Comparison of ENCODE assay signal across 1 cellular context in the genomic region with DNA sequence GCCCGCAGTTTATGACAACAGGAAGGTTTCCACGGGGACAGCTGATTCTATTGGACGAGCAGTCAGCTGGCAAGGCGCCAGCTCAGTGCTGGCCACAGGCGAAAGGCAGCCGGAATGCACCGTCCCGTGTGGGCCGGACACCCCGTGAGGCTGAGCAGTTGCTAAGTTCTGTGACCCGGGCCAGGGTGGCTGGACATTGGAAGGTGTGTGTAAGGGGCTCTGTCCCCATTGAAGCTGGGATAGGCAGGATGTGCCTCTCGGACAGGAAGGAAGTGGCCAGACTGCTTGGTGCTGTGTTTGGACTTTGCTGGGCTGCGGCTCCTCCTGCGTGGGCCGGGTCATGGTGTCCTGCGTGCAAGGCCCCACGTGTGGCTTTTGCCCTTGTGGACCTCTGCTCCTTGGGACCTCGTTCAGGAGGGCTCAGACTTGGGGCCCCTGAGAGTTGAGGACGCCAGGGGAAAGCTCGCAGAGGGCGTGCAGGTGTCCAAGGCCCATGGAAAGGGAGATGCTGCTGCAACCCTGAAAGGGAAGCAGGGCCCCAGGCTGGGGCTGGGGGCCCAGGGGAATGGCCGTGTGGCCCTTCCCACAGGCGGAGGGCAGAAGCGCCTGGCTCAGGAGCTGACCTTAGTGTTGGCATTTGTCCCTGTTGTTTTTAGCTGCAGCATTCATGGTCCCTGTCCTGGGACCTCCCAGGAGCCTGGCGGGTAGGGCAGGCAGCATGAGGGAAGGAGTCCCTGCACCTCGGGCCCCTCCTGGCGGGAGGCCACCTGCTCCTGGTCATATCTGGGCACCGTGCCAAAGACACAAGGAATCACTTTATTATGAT.
TF ChIP-seq lines count a peak whose summit lies in the region.

No MANE protein-coding gene starts in this region.

TF ChIP-seq in HepG2, 621 proteins besides CTCF, POLR2A, EP300 and RAD21 (continues in another document):
- TF ChIP-seq ZNF331 (CRISPR knock-in tag; IDR thresholded peaks at IDR 0.05) (no peak; the same call in 1 of the 2 replicates), YEATS4 (CRISPR knock-in tag; IDR thresholded peaks at IDR 0.05; ENCODE audit: borderline replicate concordance) (peak; percentile 48; the same call in 1 of the 2 replicates), RARA (CRISPR knock-in tag; IDR thresholded peaks at IDR 0.05) (peak; percentile 11; the same call in 1 of the 2 replicates), ZMYM3 (CRISPR knock-in tag; IDR thresholded peaks at IDR 0.05) (no peak), RFXAP (CRISPR knock-in tag; IDR thresholded peaks at IDR 0.05; ENCODE audit: borderline replicate concordance) (0 out of 2 replicates have a peak, but pooled peaks have one; percentile 16), MYC (CRISPR knock-in tag; IDR thresholded peaks at IDR 0.05; ENCODE audit: borderline replicate concordance) (peak; percentile 72; the same call in 1 of the 2 replicates), BHLHE40 (IDR thresholded peaks at IDR 0.05; ENCODE audit: low read length) (0 out of 2 replicates have a peak, but pooled peaks have one; percentile 16), SNAI1 (CRISPR knock-in tag; IDR thresholded peaks at IDR 0.05; ENCODE audit: borderline replicate concordance) (0 out of 2 replicates have a peak, but pooled peaks have one; percentile 23), ZNF776 (CRISPR knock-in tag; IDR thresholded peaks at IDR 0.05) (peak; percentile 51; the same call in 1 of the 2 replicates), ZNF713 (CRISPR knock-in tag; IDR thresholded peaks at IDR 0.05) (0 out of 2 replicates have a peak, but pooled peaks have one; percentile 72), ZNF501 (CRISPR knock-in tag; IDR thresholded peaks at IDR 0.05) (0 out of 2 replicates have a peak, but pooled peaks have one; percentile 11), ZNF883 (CRISPR knock-in tag; IDR thresholded peaks at IDR 0.05; ENCODE audit: not compliant biosample characterization) (peak; percentile 13), ZKSCAN1 (IDR thresholded peaks at IDR 0.05; ENCODE audit: low read length) (no peak), ZNF296 (CRISPR knock-in tag; conservative IDR thresholded peaks at IDR 0.05) (0 out of 2 replicates have a peak, but pooled peaks have one; percentile 14), MED8 (CRISPR knock-in tag; IDR thresholded peaks at IDR 0.05; ENCODE audit: insufficient replicate concordance) (peak; percentile 77), ZC3H13 (CRISPR knock-in tag; IDR thresholded peaks at IDR 0.05) (peak; percentile 58; the same call in 1 of the 2 replicates), ZFY (CRISPR knock-in tag; IDR thresholded peaks at IDR 0.05) (peak; percentile 41; the same call in 1 of the 2 replicates), ZFX (CRISPR knock-in tag; IDR thresholded peaks at IDR 0.05; ENCODE audit: low read depth) (peak; percentile 49), ASH2L (IDR thresholded peaks at IDR 0.05; ENCODE audit: insufficient read length, low read depth, low read length) (peak; percentile 57), ETV5 (CRISPR knock-in tag; IDR thresholded peaks at IDR 0.05; ENCODE audit: borderline replicate concordance) (peak; percentile 92), SAP130 (CRISPR knock-in tag; IDR thresholded peaks at IDR 0.05; ENCODE audit: low read depth) (peak; percentile 47; the same call in 1 of the 2 replicates), FOXK2 (IDR thresholded peaks at IDR 0.05) (no peak), SALL1 (CRISPR knock-in tag; IDR thresholded peaks at IDR 0.05) (peak; percentile 46; the same call in 1 of the 2 replicates), RXRA (CRISPR knock-in tag; IDR thresholded peaks at IDR 0.05) (0 out of 2 replicates have a peak, but pooled peaks have one; percentile 36), ZNF10 (CRISPR knock-in tag; IDR thresholded peaks at IDR 0.05; ENCODE audit: borderline replicate concordance, low read depth) (no peak), ZNF329 (CRISPR knock-in tag; IDR thresholded peaks at IDR 0.05; ENCODE audit: low read depth) (no peak), NCOA1 (CRISPR knock-in tag; IDR thresholded peaks at IDR 0.05) (0 out of 2 replicates have a peak, but pooled peaks have one; percentile 5)
- TF ChIP-seq, protein P1, sequence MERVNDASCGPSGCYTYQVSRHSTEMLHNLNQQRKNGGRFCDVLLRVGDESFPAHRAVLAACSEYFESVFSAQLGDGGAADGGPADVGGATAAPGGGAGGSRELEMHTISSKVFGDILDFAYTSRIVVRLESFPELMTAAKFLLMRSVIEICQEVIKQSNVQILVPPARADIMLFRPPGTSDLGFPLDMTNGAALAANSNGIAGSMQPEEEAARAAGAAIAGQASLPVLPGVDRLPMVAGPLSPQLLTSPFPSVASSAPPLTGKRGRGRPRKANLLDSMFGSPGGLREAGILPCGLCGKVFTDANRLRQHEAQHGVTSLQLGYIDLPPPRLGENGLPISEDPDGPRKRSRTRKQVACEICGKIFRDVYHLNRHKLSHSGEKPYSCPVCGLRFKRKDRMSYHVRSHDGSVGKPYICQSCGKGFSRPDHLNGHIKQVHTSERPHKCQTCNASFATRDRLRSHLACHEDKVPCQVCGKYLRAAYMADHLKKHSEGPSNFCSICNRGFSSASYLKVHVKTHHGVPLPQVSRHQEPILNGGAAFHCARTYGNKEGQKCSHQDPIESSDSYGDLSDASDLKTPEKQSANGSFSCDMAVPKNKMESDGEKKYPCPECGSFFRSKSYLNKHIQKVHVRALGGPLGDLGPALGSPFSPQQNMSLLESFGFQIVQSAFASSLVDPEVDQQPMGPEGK (CRISPR knock-in tag; IDR thresholded peaks at IDR 0.05) = peak; percentile 81
- TF ChIP-seq, protein P2, sequence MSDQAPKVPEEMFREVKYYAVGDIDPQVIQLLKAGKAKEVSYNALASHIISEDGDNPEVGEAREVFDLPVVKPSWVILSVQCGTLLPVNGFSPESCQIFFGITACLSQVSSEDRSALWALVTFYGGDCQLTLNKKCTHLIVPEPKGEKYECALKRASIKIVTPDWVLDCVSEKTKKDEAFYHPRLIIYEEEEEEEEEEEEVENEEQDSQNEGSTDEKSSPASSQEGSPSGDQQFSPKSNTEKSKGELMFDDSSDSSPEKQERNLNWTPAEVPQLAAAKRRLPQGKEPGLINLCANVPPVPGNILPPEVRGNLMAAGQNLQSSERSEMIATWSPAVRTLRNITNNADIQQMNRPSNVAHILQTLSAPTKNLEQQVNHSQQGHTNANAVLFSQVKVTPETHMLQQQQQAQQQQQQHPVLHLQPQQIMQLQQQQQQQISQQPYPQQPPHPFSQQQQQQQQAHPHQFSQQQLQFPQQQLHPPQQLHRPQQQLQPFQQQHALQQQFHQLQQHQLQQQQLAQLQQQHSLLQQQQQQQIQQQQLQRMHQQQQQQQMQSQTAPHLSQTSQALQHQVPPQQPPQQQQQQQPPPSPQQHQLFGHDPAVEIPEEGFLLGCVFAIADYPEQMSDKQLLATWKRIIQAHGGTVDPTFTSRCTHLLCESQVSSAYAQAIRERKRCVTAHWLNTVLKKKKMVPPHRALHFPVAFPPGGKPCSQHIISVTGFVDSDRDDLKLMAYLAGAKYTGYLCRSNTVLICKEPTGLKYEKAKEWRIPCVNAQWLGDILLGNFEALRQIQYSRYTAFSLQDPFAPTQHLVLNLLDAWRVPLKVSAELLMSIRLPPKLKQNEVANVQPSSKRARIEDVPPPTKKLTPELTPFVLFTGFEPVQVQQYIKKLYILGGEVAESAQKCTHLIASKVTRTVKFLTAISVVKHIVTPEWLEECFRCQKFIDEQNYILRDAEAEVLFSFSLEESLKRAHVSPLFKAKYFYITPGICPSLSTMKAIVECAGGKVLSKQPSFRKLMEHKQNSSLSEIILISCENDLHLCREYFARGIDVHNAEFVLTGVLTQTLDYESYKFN (CRISPR knock-in tag; conservative IDR thresholded peaks at IDR 0.05) = peak; percentile 79
- TF ChIP-seq, protein P3, sequence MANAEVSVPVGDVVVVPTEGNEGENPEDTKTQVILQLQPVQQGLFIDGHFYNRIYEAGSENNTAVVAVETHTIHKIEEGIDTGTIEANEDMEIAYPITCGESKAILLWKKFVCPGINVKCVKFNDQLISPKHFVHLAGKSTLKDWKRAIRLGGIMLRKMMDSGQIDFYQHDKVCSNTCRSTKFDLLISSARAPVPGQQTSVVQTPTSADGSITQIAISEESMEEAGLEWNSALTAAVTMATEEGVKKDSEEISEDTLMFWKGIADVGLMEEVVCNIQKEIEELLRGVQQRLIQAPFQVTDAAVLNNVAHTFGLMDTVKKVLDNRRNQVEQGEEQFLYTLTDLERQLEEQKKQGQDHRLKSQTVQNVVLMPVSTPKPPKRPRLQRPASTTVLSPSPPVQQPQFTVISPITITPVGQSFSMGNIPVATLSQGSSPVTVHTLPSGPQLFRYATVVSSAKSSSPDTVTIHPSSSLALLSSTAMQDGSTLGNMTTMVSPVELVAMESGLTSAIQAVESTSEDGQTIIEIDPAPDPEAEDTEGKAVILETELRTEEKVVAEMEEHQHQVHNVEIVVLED (CRISPR knock-in tag; IDR thresholded peaks at IDR 0.05; ENCODE audit: borderline replicate concordance) = peak; percentile 27; the same call in 1 of the 2 replicates
- TF ChIP-seq, protein P4, sequence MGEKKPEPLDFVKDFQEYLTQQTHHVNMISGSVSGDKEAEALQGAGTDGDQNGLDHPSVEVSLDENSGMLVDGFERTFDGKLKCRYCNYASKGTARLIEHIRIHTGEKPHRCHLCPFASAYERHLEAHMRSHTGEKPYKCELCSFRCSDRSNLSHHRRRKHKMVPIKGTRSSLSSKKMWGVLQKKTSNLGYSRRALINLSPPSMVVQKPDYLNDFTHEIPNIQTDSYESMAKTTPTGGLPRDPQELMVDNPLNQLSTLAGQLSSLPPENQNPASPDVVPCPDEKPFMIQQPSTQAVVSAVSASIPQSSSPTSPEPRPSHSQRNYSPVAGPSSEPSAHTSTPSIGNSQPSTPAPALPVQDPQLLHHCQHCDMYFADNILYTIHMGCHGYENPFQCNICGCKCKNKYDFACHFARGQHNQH (CRISPR knock-in tag; IDR thresholded peaks at IDR 0.05) = no peak; the same call in 1 of the 2 replicates
- TF ChIP-seq, protein P5, sequence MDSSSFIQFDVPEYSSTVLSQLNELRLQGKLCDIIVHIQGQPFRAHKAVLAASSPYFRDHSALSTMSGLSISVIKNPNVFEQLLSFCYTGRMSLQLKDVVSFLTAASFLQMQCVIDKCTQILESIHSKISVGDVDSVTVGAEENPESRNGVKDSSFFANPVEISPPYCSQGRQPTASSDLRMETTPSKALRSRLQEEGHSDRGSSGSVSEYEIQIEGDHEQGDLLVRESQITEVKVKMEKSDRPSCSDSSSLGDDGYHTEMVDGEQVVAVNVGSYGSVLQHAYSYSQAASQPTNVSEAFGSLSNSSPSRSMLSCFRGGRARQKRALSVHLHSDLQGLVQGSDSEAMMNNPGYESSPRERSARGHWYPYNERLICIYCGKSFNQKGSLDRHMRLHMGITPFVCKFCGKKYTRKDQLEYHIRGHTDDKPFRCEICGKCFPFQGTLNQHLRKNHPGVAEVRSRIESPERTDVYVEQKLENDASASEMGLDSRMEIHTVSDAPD (CRISPR knock-in tag; IDR thresholded peaks at IDR 0.05) = peak; percentile 41; the same call in 1 of the 2 replicates
- TF ChIP-seq, protein P6, sequence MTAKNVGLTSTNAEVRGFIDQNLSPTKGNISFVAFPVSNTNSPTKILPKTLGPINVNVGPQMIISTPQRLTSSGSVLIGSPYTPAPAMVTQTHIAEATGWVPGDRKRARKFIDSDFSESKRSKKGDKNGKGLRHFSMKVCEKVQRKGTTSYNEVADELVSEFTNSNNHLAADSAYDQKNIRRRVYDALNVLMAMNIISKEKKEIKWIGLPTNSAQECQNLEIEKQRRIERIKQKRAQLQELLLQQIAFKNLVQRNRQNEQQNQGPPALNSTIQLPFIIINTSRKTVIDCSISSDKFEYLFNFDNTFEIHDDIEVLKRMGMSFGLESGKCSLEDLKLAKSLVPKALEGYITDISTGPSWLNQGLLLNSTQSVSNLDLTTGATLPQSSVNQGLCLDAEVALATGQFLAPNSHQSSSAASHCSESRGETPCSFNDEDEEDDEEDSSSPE (CRISPR knock-in tag; IDR thresholded peaks at IDR 0.05) = 0 out of 2 replicates have a peak, but pooled peaks have one; percentile 17
- TF ChIP-seq, protein P7, sequence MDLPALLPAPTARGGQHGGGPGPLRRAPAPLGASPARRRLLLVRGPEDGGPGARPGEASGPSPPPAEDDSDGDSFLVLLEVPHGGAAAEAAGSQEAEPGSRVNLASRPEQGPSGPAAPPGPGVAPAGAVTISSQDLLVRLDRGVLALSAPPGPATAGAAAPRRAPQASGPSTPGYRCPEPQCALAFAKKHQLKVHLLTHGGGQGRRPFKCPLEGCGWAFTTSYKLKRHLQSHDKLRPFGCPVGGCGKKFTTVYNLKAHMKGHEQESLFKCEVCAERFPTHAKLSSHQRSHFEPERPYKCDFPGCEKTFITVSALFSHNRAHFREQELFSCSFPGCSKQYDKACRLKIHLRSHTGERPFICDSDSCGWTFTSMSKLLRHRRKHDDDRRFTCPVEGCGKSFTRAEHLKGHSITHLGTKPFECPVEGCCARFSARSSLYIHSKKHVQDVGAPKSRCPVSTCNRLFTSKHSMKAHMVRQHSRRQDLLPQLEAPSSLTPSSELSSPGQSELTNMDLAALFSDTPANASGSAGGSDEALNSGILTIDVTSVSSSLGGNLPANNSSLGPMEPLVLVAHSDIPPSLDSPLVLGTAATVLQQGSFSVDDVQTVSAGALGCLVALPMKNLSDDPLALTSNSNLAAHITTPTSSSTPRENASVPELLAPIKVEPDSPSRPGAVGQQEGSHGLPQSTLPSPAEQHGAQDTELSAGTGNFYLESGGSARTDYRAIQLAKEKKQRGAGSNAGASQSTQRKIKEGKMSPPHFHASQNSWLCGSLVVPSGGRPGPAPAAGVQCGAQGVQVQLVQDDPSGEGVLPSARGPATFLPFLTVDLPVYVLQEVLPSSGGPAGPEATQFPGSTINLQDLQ (CRISPR knock-in tag; IDR thresholded peaks at IDR 0.05) = peak; percentile 72; the same call in 1 of the 2 replicates
- TF ChIP-seq, protein P8, sequence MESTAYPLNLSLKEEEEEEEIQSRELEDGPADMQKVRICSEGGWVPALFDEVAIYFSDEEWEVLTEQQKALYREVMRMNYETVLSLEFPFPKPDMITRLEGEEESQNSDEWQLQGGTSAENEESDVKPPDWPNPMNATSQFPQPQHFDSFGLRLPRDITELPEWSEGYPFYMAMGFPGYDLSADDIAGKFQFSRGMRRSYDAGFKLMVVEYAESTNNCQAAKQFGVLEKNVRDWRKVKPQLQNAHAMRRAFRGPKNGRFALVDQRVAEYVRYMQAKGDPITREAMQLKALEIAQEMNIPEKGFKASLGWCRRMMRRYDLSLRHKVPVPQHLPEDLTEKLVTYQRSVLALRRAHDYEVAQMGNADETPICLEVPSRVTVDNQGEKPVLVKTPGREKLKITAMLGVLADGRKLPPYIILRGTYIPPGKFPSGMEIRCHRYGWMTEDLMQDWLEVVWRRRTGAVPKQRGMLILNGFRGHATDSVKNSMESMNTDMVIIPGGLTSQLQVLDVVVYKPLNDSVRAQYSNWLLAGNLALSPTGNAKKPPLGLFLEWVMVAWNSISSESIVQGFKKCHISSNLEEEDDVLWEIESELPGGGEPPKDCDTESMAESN (CRISPR knock-in tag; conservative IDR thresholded peaks at IDR 0.05) = peak; percentile 28; the same call in 1 of the 2 replicates
- TF ChIP-seq, protein P9, sequence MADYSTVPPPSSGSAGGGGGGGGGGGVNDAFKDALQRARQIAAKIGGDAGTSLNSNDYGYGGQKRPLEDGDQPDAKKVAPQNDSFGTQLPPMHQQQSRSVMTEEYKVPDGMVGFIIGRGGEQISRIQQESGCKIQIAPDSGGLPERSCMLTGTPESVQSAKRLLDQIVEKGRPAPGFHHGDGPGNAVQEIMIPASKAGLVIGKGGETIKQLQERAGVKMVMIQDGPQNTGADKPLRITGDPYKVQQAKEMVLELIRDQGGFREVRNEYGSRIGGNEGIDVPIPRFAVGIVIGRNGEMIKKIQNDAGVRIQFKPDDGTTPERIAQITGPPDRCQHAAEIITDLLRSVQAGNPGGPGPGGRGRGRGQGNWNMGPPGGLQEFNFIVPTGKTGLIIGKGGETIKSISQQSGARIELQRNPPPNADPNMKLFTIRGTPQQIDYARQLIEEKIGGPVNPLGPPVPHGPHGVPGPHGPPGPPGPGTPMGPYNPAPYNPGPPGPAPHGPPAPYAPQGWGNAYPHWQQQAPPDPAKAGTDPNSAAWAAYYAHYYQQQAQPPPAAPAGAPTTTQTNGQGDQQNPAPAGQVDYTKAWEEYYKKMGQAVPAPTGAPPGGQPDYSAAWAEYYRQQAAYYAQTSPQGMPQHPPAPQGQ (CRISPR knock-in tag; IDR thresholded peaks at IDR 0.05; ENCODE audit: borderline replicate concordance) = 0 out of 2 replicates have a peak, but pooled peaks have one; percentile 52
